In the genomic region with DNA sequence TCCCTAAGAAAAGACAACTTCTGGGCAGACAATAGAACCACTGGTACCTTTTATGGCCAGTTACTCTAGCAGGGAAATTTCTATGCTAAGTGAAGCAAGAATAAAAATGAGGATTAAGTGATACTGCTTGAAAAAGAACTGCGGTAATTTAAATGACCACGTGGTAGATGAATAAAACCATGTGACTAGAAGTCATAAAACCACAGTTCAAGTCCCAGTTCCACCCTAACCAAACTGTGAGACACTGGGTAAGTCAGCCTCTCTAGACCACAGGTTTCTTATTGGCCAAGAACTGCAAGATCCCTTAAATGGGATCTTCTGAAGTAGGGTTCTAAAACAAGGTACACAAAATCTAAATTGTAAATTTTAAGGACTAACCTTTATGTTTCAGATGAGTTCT, we compare ENCODE assay signal across 25 cellular contexts.
"Had no signal": no experiment of that assay in that cellular context is flagged by ENCODE, and none has a peak within 500 bp of the region (broad histone marks: within the 10 kb centered on the region; RNA-seq: fewer than 3 reads in every experiment).

No MANE protein-coding gene starts in this region.

- H3K27me3 Mint-ChIP-seq: memory B cell; stimulated activated memory B cell treated with anti-CD40 and anti-IgM and Interleukin-4, amounts not matched to agents 10 μg/mL and 1 μg/mL and 100 μg/mL, for 72 hours; type B pancreatic cell had no signal

- H3K4me3 ChIP-seq: coronary artery, esophagus squamous epithelium, lung, ovary, psoas muscle, skin epidermis, spleen, testis, tibial artery had no signal

- H3K9me3 Mint-ChIP-seq: memory B cell; natural killer cell; stimulated activated memory B cell treated with anti-CD40 and anti-IgM and Interleukin-4, amounts not matched to agents 10 μg/mL and 1 μg/mL and 100 μg/mL, for 72 hours; type B pancreatic cell had no signal

- ATAC-seq: left ventricle myocardium superior; psoas muscle; right cardiac atrium; stimulated activated memory B cell treated with anti-CD40 and anti-IgM and Interleukin-4, amounts not matched to agents 10 μg/mL and 1 μg/mL and 100 μg/mL, for 72 hours; stimulated activated naive CD8-positive, alpha-beta T cell treated with anti-CD3 and anti-CD28 coated beads, Interleukin-15, Interleukin-2, amounts not matched to agents 100 U/mL and 50 U/mL, for 24 hours had no signal

- H3K27me3 ChIP-seq: esophagus squamous epithelium, ovary, spleen, testis, tibial artery had no signal

- H3K36me3 Mint-ChIP-seq: natural killer cell had no signal

- H3K27ac ChIP-seq: coronary artery, esophagus squamous epithelium, ovary, psoas muscle, skin epidermis, spleen, testis, tibial artery had no signal

- H3K27ac Mint-ChIP-seq: memory B cell; natural killer cell; stimulated activated memory B cell treated with anti-CD40 and anti-IgM and Interleukin-4, amounts not matched to agents 10 μg/mL and 1 μg/mL and 100 μg/mL, for 72 hours; type B pancreatic cell had no signal

- H3K4me1 Mint-ChIP-seq: memory B cell; stimulated activated memory B cell treated with anti-CD40 and anti-IgM and Interleukin-4, amounts not matched to agents 10 μg/mL and 1 μg/mL and 100 μg/mL, for 72 hours had no signal

- DNase-seq: dermis blood vessel endothelial cell; effector memory CD4-positive, alpha-beta T cell; erythroblast; esophagus squamous epithelium; foreskin melanocyte; hypothalamus; left ventricle myocardium superior; natural killer cell; occipital lobe; ovary; posterior cingulate gyrus; psoas muscle; right cardiac atrium; spleen; stimulated activated CD4-positive, alpha-beta T cell treated with anti-CD3 and anti-CD28 coated beads, Interleukin-4, amount 100 ng/mL, for 4 hours; stimulated activated naive CD8-positive, alpha-beta T cell treated with anti-CD3 and anti-CD28 coated beads, Interleukin-15, Interleukin-2, amounts not matched to agents 100 U/mL and 50 U/mL, for 24 hours; substantia nigra; testis; tibial artery had no signal

- H3K4me3 Mint-ChIP-seq: memory B cell; natural killer cell; stimulated activated memory B cell treated with anti-CD40 and anti-IgM and Interleukin-4, amounts not matched to agents 10 μg/mL and 1 μg/mL and 100 μg/mL, for 72 hours; type B pancreatic cell had no signal

- H3K4me1 ChIP-seq: esophagus squamous epithelium, psoas muscle, spleen, testis, tibial artery had no signal

- H3K9me3 ChIP-seq: esophagus squamous epithelium, ovary, psoas muscle, spleen, testis, tibial artery had no signal

- H3K36me3 ChIP-seq: ovary had no signal
